ENCODE assay signal across 22 cellular contexts in genomic region chr9:98182889-98183599, GRCh38. TPM values are rescaled to one million over a fixed set of nuclear protein-coding genes. Genes with fewer than 3 reads are reported as not detected.
DNase-seq lines count a peak whose midpoint lies in the region; ATAC-seq and TF ChIP-seq lines count a peak whose summit lies in the region.
"Had no signal": no experiment of that assay in that cellular context is flagged by ENCODE, and none has a peak within 500 bp of the region (broad histone marks: within the 10 kb centered on the region; RNA-seq: fewer than 3 reads in every experiment).

No MANE protein-coding gene starts in this region.

- H3K4me1 ChIP-seq in endodermal cell (ENCODE audit: control insufficient read depth, insufficient read depth, low read length) (peaks cover 12% of the 10 kb centered on the region), muscle layer of duodenum (ENCODE audit: control insufficient read depth in 1 of 2, insufficient read depth in 2 of 2, low read length in 2 of 2) (no peaks in the 10 kb centered on the region)
- H3K4me1 ChIP-seq: HAP-1 had no signal

- H3K9me3 ChIP-seq in T-helper 17 cell (ENCODE audit: control insufficient read depth, low read length, poor library complexity, severe bottlenecking) (no peaks in the 10 kb centered on the region), endodermal cell (ENCODE audit: control insufficient read depth, low read length) (no peaks in the 10 kb centered on the region), muscle layer of duodenum (ENCODE audit: control insufficient read depth in 1 of 2, low read length in 2 of 2) (no peaks in the 10 kb centered on the region)
- H3K9me3 ChIP-seq: HAP-1 had no signal

- no peak overlapping the region for H3K4me3 ChIP-seq in endodermal cell (ENCODE audit: low read length)
- H3K4me3 ChIP-seq in muscle layer of duodenum (ENCODE audit: low read depth in 1 of 2, low read length in 2 of 2): no peak overlapping the region
- H3K4me3 ChIP-seq: HAP-1 had no signal

- no peaks in the 10 kb centered on the region for H3K9me3 Mint-ChIP-seq in endodermal cell
- no peaks in the 10 kb centered on the region for H3K9me3 Mint-ChIP-seq in type B pancreatic cell

- no peak for TF ChIP-seq CTCF in endodermal cell (conservative IDR thresholded peaks at IDR 0.05)
- TF ChIP-seq CTCF in type B pancreatic cell (conservative IDR thresholded peaks at IDR 0.05): no peak

- H3K27ac ChIP-seq in endodermal cell (ENCODE audit: low read depth, low read length): no peak overlapping the region
- peak overlapping the region; percentile 27 for H3K27ac ChIP-seq in muscle layer of duodenum (ENCODE audit: low read length)

- H3K27me3 ChIP-seq in endodermal cell (ENCODE audit: control insufficient read depth, insufficient read depth, low read length, poor library complexity, severe bottlenecking): no peaks in the 10 kb centered on the region
- no peaks in the 10 kb centered on the region for H3K27me3 ChIP-seq in muscle layer of duodenum (ENCODE audit: low read depth, low read length)

- DNase-seq in T-helper 17 cell (no peak), endodermal cell (no peak), type B pancreatic cell (ENCODE audit: extremely low spot score, unreplicated experiment) (no peak), AG20443 (ENCODE audit: low spot score) (no peak), NCI-H2171 treated with DMSO at 0.1 percent for 48 hours (lab: John Stamatoyannopoulos, UW) (no peak), NCI-H1436 treated with DMSO at 0.1 percent for 48 hours (lab: John Stamatoyannopoulos, UW) (no peak)
- DNase-seq: COR-L47, DMS 273 treated with DMSO at 0.1 percent for 48 hours, DND-41, KG1, MV-4-11, NCI-H187, NCI-H2107, NCI-H2227 treated with DMSO at 0.1 percent for 48 hours, NCI-H510A treated with DMSO at 0.1 percent for 48 hours, NCI-H774, RPMI8226, SHP77 treated with DMSO at 0.1 percent for 48 hours had no signal

- H3K9ac ChIP-seq in endodermal cell (ENCODE audit: extremely low read depth, low read length, poor library complexity, severe bottlenecking): no peak overlapping the region

- H3K4me3 Mint-ChIP-seq in T-helper 17 cell: no peak overlapping the region
- no peak overlapping the region for H3K4me3 Mint-ChIP-seq in endodermal cell
- H3K4me3 Mint-ChIP-seq in type B pancreatic cell: no peak overlapping the region
- H3K4me3 Mint-ChIP-seq: CD14-positive monocyte had no signal

- peaks cover 49% of the 10 kb centered on the region for H3K4me1 Mint-ChIP-seq in T-helper 17 cell
- H3K4me1 Mint-ChIP-seq in endodermal cell: peaks cover 25% of the 10 kb centered on the region
- H3K4me1 Mint-ChIP-seq in type B pancreatic cell (ENCODE audit: unreplicated experiment): peaks cover 4% of the 10 kb centered on the region

- H3K27ac Mint-ChIP-seq in T-helper 17 cell (peak overlapping the region; percentile 53), endodermal cell (peak overlapping the region; percentile 40), type B pancreatic cell (peak overlapping the region; percentile 23)

- no peak for ATAC-seq in T-helper 17 cell
- ATAC-seq: SK-N-SH treated with all-trans-retinoic acid at 6 μM for 48 hours had no signal

- H3K36me3 Mint-ChIP-seq in T-helper 17 cell (ENCODE audit: low read depth) (peaks cover 5% of the 10 kb centered on the region), endodermal cell (ENCODE audit: low read depth) (peaks cover 3% of the 10 kb centered on the region), type B pancreatic cell (no peaks in the 10 kb centered on the region)

- no peaks in the 10 kb centered on the region for H3K36me3 ChIP-seq in endodermal cell (ENCODE audit: control insufficient read depth, insufficient read depth, low read length)
- H3K36me3 ChIP-seq in muscle layer of duodenum (ENCODE audit: control insufficient read depth in 1 of 2, insufficient read depth in 2 of 2, low read length in 2 of 2): no peaks in the 10 kb centered on the region
- H3K36me3 ChIP-seq: HAP-1 had no signal

- no peaks in the 10 kb centered on the region for H3K27me3 Mint-ChIP-seq in T-helper 17 cell
- no peaks in the 10 kb centered on the region for H3K27me3 Mint-ChIP-seq in endodermal cell (ENCODE audit: insufficient read depth)
- H3K27me3 Mint-ChIP-seq in type B pancreatic cell: no peaks in the 10 kb centered on the region

- WGBS in endodermal cell (ENCODE audit: insufficient coverage in 1 of 2, insufficient read length in 1 of 2), 2 experiments: 90 to 93% methylated on average over 8 of the region's 9 CpGs

RNA-seq across cellular contexts. Expression of gene CORO2A, which starts 9.4 kb away (rescaled TPM):
- total RNA-seq in T-helper 17 cell: 10 to 100 TPM; 13.9 to 16.6 TPM
- total RNA-seq in endodermal cell: 10 to 100 TPM; 21.0 to 22.8 TPM
- 10.1 TPM for polyA plus RNA-seq in endodermal cell (2013, experiment 1 of 2)
- 10.4 TPM for polyA plus RNA-seq in endodermal cell (2013, experiment 2 of 2)
- 9.9 and 28.5 TPM in 2 replicates for total RNA-seq in type B pancreatic cell (ENCODE audit: low replicate concordance)
